In genomic region chr17:7850970-7851437, GRCh38 we compare ENCODE assay signal across 1 cellular context.
TF ChIP-seq lines count a peak whose summit lies in the region.

No MANE protein-coding gene starts in this region.

TF ChIP-seq in A549, 52 proteins besides CTCF, POLR2A, EP300 and RAD21:
- TF ChIP-seq HES2 (IDR thresholded peaks at IDR 0.05) (no peak), JUNB (IDR thresholded peaks at IDR 0.05) (no peak), ZC3H11A (IDR thresholded peaks at IDR 0.05) (no peak), ZFP36 (IDR thresholded peaks at IDR 0.05; ENCODE audit: borderline replicate concordance, partially characterized antibody) (no peak), HOXB13 (CRISPR knock-in tag; IDR thresholded peaks at IDR 0.05; ENCODE audit: low read depth) (no peak), JUN (IDR thresholded peaks at IDR 0.05) (no peak), POLR2AphosphoS2 (conservative IDR thresholded peaks at IDR 0.05; ENCODE audit: low read length) (no peak), RARB (CRISPR knock-in tag; IDR thresholded peaks at IDR 0.05) (no peak), CEBPB (IDR thresholded peaks at IDR 0.05) (no peak), PHF8 (IDR thresholded peaks at IDR 0.05; ENCODE audit: borderline replicate concordance, low read depth) (no peak), EHF (CRISPR knock-in tag; IDR thresholded peaks at IDR 0.05) (no peak), ATOH8 (CRISPR knock-in tag; IDR thresholded peaks at IDR 0.05; ENCODE audit: low read depth) (no peak), BHLHE40 (IDR thresholded peaks at IDR 0.05; ENCODE audit: low read depth, low read length) (no peak), USF2 (IDR thresholded peaks at IDR 0.05) (no peak), ESRRA (IDR thresholded peaks at IDR 0.05; ENCODE audit: borderline replicate concordance, low read length) (no peak), CHD4 (IDR thresholded peaks at IDR 0.05; ENCODE audit: borderline replicate concordance) (no peak), KDM5A (IDR thresholded peaks at IDR 0.05) (no peak), HMGXB4 (CRISPR knock-in tag; IDR thresholded peaks at IDR 0.05; ENCODE audit: borderline replicate concordance) (no peak)
